Comparison of ENCODE assay signal across 18 cellular contexts in the genomic region with DNA sequence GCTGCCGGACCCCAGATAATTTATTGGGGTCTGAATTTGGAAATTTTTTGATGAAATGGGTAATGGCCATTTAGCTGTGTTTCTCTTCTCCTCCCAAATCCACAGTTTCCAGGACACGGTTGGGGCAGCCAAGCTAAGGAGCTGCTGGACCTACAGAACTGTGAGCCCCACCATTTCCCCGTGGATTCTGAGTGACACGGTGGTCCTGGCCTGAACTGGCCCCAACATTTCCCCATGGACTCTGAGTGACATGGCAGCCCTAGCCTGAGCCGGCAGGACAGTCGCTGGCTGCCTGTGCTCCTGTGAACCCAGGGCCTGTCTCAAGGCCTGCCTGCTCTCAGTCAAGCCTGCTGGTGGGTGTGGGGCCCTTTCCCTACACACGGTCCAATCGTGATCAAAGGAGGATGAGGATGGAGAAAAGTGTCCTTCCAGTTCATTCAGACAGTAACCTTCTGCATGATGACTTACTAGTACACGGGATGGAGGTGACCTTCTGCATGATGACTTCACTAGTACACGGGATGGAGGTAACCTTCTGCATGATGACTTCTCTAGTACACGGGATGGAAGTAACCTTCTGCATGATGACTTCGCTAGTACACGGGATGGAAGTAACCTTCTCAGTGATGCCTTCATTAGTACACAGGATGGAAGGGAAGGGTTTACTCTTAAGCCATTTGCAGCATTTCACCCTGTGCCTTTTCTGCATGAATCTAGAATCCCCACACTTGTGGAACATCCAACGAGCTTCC.
A peak's percentile ranks its signal among the peaks of the same experiment; 100 is the strongest.
DNase-seq lines count a peak whose midpoint lies in the region; ATAC-seq, FAIRE-seq and TF ChIP-seq lines count a peak whose summit lies in the region.
"Had no signal": no experiment of that assay in that cellular context is flagged by ENCODE, and none has a peak within 500 bp of the region (broad histone marks: within the 10 kb centered on the region; RNA-seq: fewer than 3 reads in every experiment).

No MANE protein-coding gene starts in this region.

- no peaks in the 10 kb centered on the region for H3K36me3 ChIP-seq in HepG2 (replicated peaks in 1 of 2; ENCODE audit: control insufficient read depth in 1 of 2, insufficient read depth in 2 of 2, low read length in 2 of 2)
- H3K36me3 ChIP-seq in vagina, result no peaks in the 10 kb centered on the region
- H3K36me3 ChIP-seq in GM23338 (ENCODE audit: insufficient read depth), result no peaks in the 10 kb centered on the region
- H3K36me3 ChIP-seq: adrenal gland had no signal

- H3K27me3 ChIP-seq in HepG2 (ENCODE audit: control insufficient read depth in 1 of 2, insufficient read depth in 2 of 2, low read length in 2 of 2) (peaks cover 0 to under 1% of the 10 kb centered on the region in 2 experiments; a peak in 2 of 5 replicates), vagina (no peaks in the 10 kb centered on the region), GM23338 (ENCODE audit: insufficient read depth) (no peaks in the 10 kb centered on the region)
- H3K27me3 ChIP-seq: adrenal gland had no signal

- H4K20me1 ChIP-seq in HepG2 (ENCODE audit: insufficient read depth, low read length) (no peaks in the 10 kb centered on the region), GM23338 (replicated peaks; ENCODE audit: insufficient read depth) (no peaks in the 10 kb centered on the region)

- no peak overlapping the region for H3K4me3 Mint-ChIP-seq in stimulated activated naive CD8-positive, alpha-beta T cell treated with anti-CD3 and anti-CD28 coated beads, Interleukin-15, amount 100 ng/mL, for 72 hours
- H3K4me3 Mint-ChIP-seq in GM23338, result no peak overlapping the region
- H3K4me3 Mint-ChIP-seq: activated T-cell treated with anti-CD3 and anti-CD28 coated beads, Interleukin-2, amount 50 U/mL, for 72 hours; natural killer cell had no signal

- H3K4me1 Mint-ChIP-seq in stimulated activated naive CD8-positive, alpha-beta T cell treated with anti-CD3 and anti-CD28 coated beads, Interleukin-15, amount 100 ng/mL, for 72 hours, result no peaks in the 10 kb centered on the region
- H3K4me1 Mint-ChIP-seq in GM23338, result no peaks in the 10 kb centered on the region
- H3K4me1 Mint-ChIP-seq: natural killer cell had no signal

- H3K27ac ChIP-seq in HepG2 (ENCODE audit: extremely low read length, insufficient read depth, low read length) (no peak overlapping the region), vagina (no peak overlapping the region), GM23338 (ENCODE audit: low read depth) (no peak overlapping the region)
- H3K27ac ChIP-seq: adrenal gland, KMS-11 had no signal

- H3K9ac ChIP-seq in HepG2 (ENCODE audit: insufficient read depth, low read depth, low read length), result no peak overlapping the region
- H3K9ac ChIP-seq: KMS-11 had no signal

- H3K9me2 ChIP-seq in GM23338 (ENCODE audit: insufficient read depth), result no peaks in the 10 kb centered on the region

- FAIRE-seq in HepG2 (lab: Jason Lieb, UNC), result peak; percentile 94

- TF ChIP-seq CTCF in HepG2 (CRISPR knock-in tag; IDR thresholded peaks at IDR 0.05), result no peak
- no peak for TF ChIP-seq CTCF in vagina (IDR thresholded peaks at IDR 0.05)
- TF ChIP-seq CTCF in GM23338 (conservative IDR thresholded peaks at IDR 0.05; ENCODE audit: low read depth in 2 of 2), result no peak

- in situ Hi-C loops in HepG2 (cut with HindIII; ENCODE audit: extremely low pct_ligation_motif_present, low pct_unique_long_range_greater_than_20kb), result no loop called here

- 24% methylated on average over 10 of the region's 14 CpGs for WGBS in HepG2 (ENCODE audit: low lambda C conversion rate)

- no peaks in the 10 kb centered on the region for H3K27me3 Mint-ChIP-seq in stimulated activated naive CD8-positive, alpha-beta T cell treated with anti-CD3 and anti-CD28 coated beads, Interleukin-15, amount 100 ng/mL, for 72 hours
- peaks cover 2% of the 10 kb centered on the region for H3K27me3 Mint-ChIP-seq in GM23338 (ENCODE audit: insufficient read depth, low read depth, poor library complexity)

- CTCF ChIA-PET in HepG2 (lab: Yijun Ruan, JAX; ENCODE audit: low intra/inter-chr PET ratio, low total read pairs), result no interaction called here

- no peak overlapping the region for H2AFZ ChIP-seq in HepG2 (ENCODE audit: low read length)
- no peak overlapping the region for H2AFZ ChIP-seq in GM23338

- no TSS peak for BruUV-seq in HepG2 (replicated peaks; lab: Mats Ljungman, UMichigan)

- POLR2A ChIA-PET in HepG2 (lab: Yijun Ruan, JAX), result no interaction called here

- peaks cover 0 to 4% of the 10 kb centered on the region in 2 donors for H3K9me3 Mint-ChIP-seq in stimulated activated naive CD8-positive, alpha-beta T cell treated with anti-CD3 and anti-CD28 coated beads, Interleukin-15, amount 100 ng/mL, for 72 hours
- H3K9me3 Mint-ChIP-seq in GM23338, result peaks cover 100% of the 10 kb centered on the region
- H3K9me3 Mint-ChIP-seq: natural killer cell had no signal

- intact Hi-C loops in HepG2 (cut with micrococcal nuclease; ENCODE audit: unreplicated experiment) (no loop called here), vagina (cut with DNase I) (no loop called here)

- H3K79me2 ChIP-seq in HepG2 (ENCODE audit: insufficient read depth, low read length), result no peaks in the 10 kb centered on the region
- no peaks in the 10 kb centered on the region for H3K79me2 ChIP-seq in GM23338 (replicated peaks; ENCODE audit: insufficient read depth)

- no peak for TF ChIP-seq EP300 in HepG2 (IDR thresholded peaks at IDR 0.05; ENCODE audit: low read depth in 2 of 2, low read length in 2 of 2)
- TF ChIP-seq EP300 in HepG2 (CRISPR knock-in tag; IDR thresholded peaks at IDR 0.05; ENCODE audit: borderline replicate concordance), result no peak

- H3K4me1 ChIP-seq in HepG2 (ENCODE audit: insufficient read depth, low read length) (no peaks in the 10 kb centered on the region), vagina (no peaks in the 10 kb centered on the region), GM23338 (ENCODE audit: insufficient read depth) (no peaks in the 10 kb centered on the region)
- H3K4me1 ChIP-seq: adrenal gland had no signal

- no peak for DNase-seq in stimulated activated naive CD8-positive, alpha-beta T cell treated with anti-CD3 and anti-CD28 coated beads, Interleukin-15, amount 100 ng/mL, for 72 hours
- no peak for DNase-seq in stimulated activated naive CD8-positive, alpha-beta T cell treated with anti-CD3 and anti-CD28 coated beads, Interleukin-15, Interleukin-2, amounts not matched to agents 100 U/mL and 50 U/mL, for 24 hours
- DNase-seq in dermis blood vessel endothelial cell, result peak; percentile 5
- DNase-seq in HepG2 (ENCODE audit: low spot score), result peak; percentile 12
- no peak for DNase-seq in Ammon's horn (ENCODE audit: low spot score)
- DNase-seq in vagina (ENCODE audit: extremely low spot score in 2 of 2), result no peak
- no peak for DNase-seq in GM23338 (ENCODE audit: low spot score)
- DNase-seq: activated CD4-positive, alpha-beta T cell treated with anti-CD3 and anti-CD28 coated beads, Interleukin-2, amount 50 U/mL, for 4 hours; activated T-cell treated with anti-CD3 and anti-CD28 coated beads, Interleukin-2, amount 50 U/mL, for 72 hours; adrenal gland; H7; hypothalamus; natural killer cell; NCI-H1436 treated with DMSO at 0.1 percent for 48 hours; NCI-H446 treated with DMSO at 0.1 percent for 48 hours; stimulated activated CD4-positive, alpha-beta T cell treated with anti-CD3 and anti-CD28 coated beads, Interleukin-15, amount 100 ng/mL, for 24 hours had no signal

- H3K4me2 ChIP-seq in HepG2 (ENCODE audit: low read depth, low read length) (no peak overlapping the region), GM23338 (no peak overlapping the region)
- H3K4me2 ChIP-seq: KMS-11 had no signal

- H3K9me3 ChIP-seq in HepG2 (ENCODE audit: low read length) (no peaks in the 10 kb centered on the region), vagina (no peaks in the 10 kb centered on the region)
- H3K9me3 ChIP-seq: adrenal gland had no signal

- H3K4me3 ChIP-seq in HepG2 (replicated peaks in 1 of 3; ENCODE audit: insufficient read depth in 1 of 3, low read depth in 2 of 3, low read length in 3 of 3) (no peak overlapping the region), vagina (no peak overlapping the region), GM23338 (no peak overlapping the region)
- H3K4me3 ChIP-seq: adrenal gland had no signal

- no peak overlapping the region for H3K27ac Mint-ChIP-seq in stimulated activated naive CD8-positive, alpha-beta T cell treated with anti-CD3 and anti-CD28 coated beads, Interleukin-15, amount 100 ng/mL, for 72 hours
- no peak overlapping the region for H3K27ac Mint-ChIP-seq in GM23338
- H3K27ac Mint-ChIP-seq: activated T-cell treated with anti-CD3 and anti-CD28 coated beads, Interleukin-2, amount 50 U/mL, for 72 hours; natural killer cell had no signal

- TF ChIP-seq RAD21 in HepG2 (CRISPR knock-in tag; IDR thresholded peaks at IDR 0.05), result no peak

- ATAC-seq in stimulated activated naive CD8-positive, alpha-beta T cell treated with anti-CD3 and anti-CD28 coated beads, Interleukin-15, amount 100 ng/mL, for 72 hours, result peak; percentile 41
- no peak for ATAC-seq in stimulated activated naive CD8-positive, alpha-beta T cell treated with anti-CD3 and anti-CD28 coated beads, Interleukin-15, Interleukin-2, amounts not matched to agents 100 U/mL and 50 U/mL, for 24 hours
- ATAC-seq in HepG2 (peak; percentile 62), GM23338 (no peak), HG03571 (IDR thresholded peaks at IDR 0.05; ENCODE audit: unreplicated experiment) (no peak)
- ATAC-seq: activated T-cell treated with anti-CD3 and anti-CD28 coated beads, Interleukin-2, amount 50 U/mL, for 72 hours; natural killer cell had no signal

- no peaks in the 10 kb centered on the region for H3F3A ChIP-seq in GM23338 (replicated peaks; ENCODE audit: low read depth)

- H3K36me3 Mint-ChIP-seq in GM23338 (ENCODE audit: low read depth), result peaks cover 61% of the 10 kb centered on the region
- H3K36me3 Mint-ChIP-seq: natural killer cell had no signal

- TF ChIP-seq POLR2A in HepG2 (IDR thresholded peaks at IDR 0.05; ENCODE audit: insufficient read depth in 1 of 2, low read depth in 2 of 2, low read length in 2 of 2) (no peak), vagina (IDR thresholded peaks at IDR 0.05) (no peak)

TF ChIP-seq in HepG2, 621 proteins besides CTCF, POLR2A, EP300 and RAD21 (continues in another document):
- TF ChIP-seq ZFYVE20 (CRISPR knock-in tag; IDR thresholded peaks at IDR 0.05; ENCODE audit: borderline replicate concordance, low read depth), result no peak
- TF ChIP-seq MIER2 (CRISPR knock-in tag; IDR thresholded peaks at IDR 0.05), result no peak
- TF ChIP-seq ZFP36L2 (CRISPR knock-in tag; IDR thresholded peaks at IDR 0.05), result no peak

Comparison
In these comparisons a context has a peak if more than half of its experiments do, and no peak if none do; other contexts are left out.
1. ATAC-seq: peak in stimulated activated naive CD8-positive, alpha-beta T cell treated with anti-CD3 and anti-CD28 coated beads, Interleukin-15, amount 100 ng/mL, for 72 hours (single experiment) and HepG2 (single experiment); none in stimulated activated naive CD8-positive, alpha-beta T cell treated with anti-CD3 and anti-CD28 coated beads, Interleukin-15, Interleukin-2, amounts not matched to agents 100 U/mL and 50 U/mL, for 24 hours (single experiment), GM23338 (single experiment) and HG03571 (single experiment).
2. DNase-seq: peak in dermis blood vessel endothelial cell (single experiment) and HepG2 (single experiment); none in stimulated activated naive CD8-positive, alpha-beta T cell treated with anti-CD3 and anti-CD28 coated beads, Interleukin-15, amount 100 ng/mL, for 72 hours (0 of 2), stimulated activated naive CD8-positive, alpha-beta T cell treated with anti-CD3 and anti-CD28 coated beads, Interleukin-15, Interleukin-2, amounts not matched to agents 100 U/mL and 50 U/mL, for 24 hours (single experiment), Ammon's horn (single experiment), vagina (0 of 2) and GM23338 (single experiment).